1 cellular context compared by ENCODE assay signal in genomic region chr11:118175031-118175531, GRCh38.
TF ChIP-seq lines count a peak whose summit lies in the region.

No MANE protein-coding gene starts in this region.

TF ChIP-seq in HepG2, 621 proteins besides CTCF, POLR2A, EP300 and RAD21 (continued from another document and continues in another):
- peak; percentile 82 for TF ChIP-seq FOSL2 (CRISPR knock-in tag; IDR thresholded peaks at IDR 0.05)
- TF ChIP-seq SRSF1 (optimal IDR thresholded peaks at IDR 0.05; ENCODE audit: low read depth, low read length): no peak
- TF ChIP-seq CBX2 (IDR thresholded peaks at IDR 0.05; ENCODE audit: low read depth, low read length): no peak
- TF ChIP-seq CBX2 (CRISPR knock-in tag; IDR thresholded peaks at IDR 0.05; ENCODE audit: low read depth): no peak
- TF ChIP-seq HCFC1 (IDR thresholded peaks at IDR 0.05; ENCODE audit: low read depth, low read length): no peak
- no peak for TF ChIP-seq REXO4 (CRISPR knock-in tag; IDR thresholded peaks at IDR 0.05; ENCODE audit: borderline replicate concordance)
- no peak for TF ChIP-seq SP1 (IDR thresholded peaks at IDR 0.05)
- no peak for TF ChIP-seq SP1 (CRISPR knock-in tag; IDR thresholded peaks at IDR 0.05)
- TF ChIP-seq CREM (IDR thresholded peaks at IDR 0.05): 0 out of 2 replicates have a peak, but pooled peaks have one; percentile 24
- no peak for TF ChIP-seq CREM (CRISPR knock-in tag; IDR thresholded peaks at IDR 0.05)
- TF ChIP-seq ZMYM3 (CRISPR knock-in tag; IDR thresholded peaks at IDR 0.05): no peak
- TF ChIP-seq, protein P1, sequence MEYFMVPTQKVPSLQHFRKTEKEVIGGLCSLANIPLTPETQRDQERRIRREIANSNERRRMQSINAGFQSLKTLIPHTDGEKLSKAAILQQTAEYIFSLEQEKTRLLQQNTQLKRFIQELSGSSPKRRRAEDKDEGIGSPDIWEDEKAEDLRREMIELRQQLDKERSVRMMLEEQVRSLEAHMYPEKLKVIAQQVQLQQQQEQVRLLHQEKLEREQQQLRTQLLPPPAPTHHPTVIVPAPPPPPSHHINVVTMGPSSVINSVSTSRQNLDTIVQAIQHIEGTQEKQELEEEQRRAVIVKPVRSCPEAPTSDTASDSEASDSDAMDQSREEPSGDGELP (IDR thresholded peaks at IDR 0.05; ENCODE audit: borderline replicate concordance, low read depth): peak; percentile 13; the same call in 1 of the 2 replicates
- no peak for TF ChIP-seq KDM1A (CRISPR knock-in tag; IDR thresholded peaks at IDR 0.05)
- peak; percentile 26; the same call in 1 of the 2 replicates for TF ChIP-seq HDAC2 (CRISPR knock-in tag; IDR thresholded peaks at IDR 0.05)
- TF ChIP-seq TEAD3 (CRISPR knock-in tag; optimal IDR thresholded peaks at IDR 0.05; ENCODE audit: borderline replicate concordance): peak; percentile 54
- TF ChIP-seq TOE1 (CRISPR knock-in tag; IDR thresholded peaks at IDR 0.05): no peak
- no peak for TF ChIP-seq TFDP2 (CRISPR knock-in tag; IDR thresholded peaks at IDR 0.05)
- TF ChIP-seq KAT7 (CRISPR knock-in tag; IDR thresholded peaks at IDR 0.05; ENCODE audit: borderline replicate concordance): no peak
- TF ChIP-seq TRIM24 (CRISPR knock-in tag; IDR thresholded peaks at IDR 0.05): no peak
- no peak for TF ChIP-seq CCAR2 (optimal IDR thresholded peaks at IDR 0.05; ENCODE audit: low read depth, low read length)
- TF ChIP-seq NFE2 (CRISPR knock-in tag; IDR thresholded peaks at IDR 0.05): no peak
- TF ChIP-seq, protein P2, sequence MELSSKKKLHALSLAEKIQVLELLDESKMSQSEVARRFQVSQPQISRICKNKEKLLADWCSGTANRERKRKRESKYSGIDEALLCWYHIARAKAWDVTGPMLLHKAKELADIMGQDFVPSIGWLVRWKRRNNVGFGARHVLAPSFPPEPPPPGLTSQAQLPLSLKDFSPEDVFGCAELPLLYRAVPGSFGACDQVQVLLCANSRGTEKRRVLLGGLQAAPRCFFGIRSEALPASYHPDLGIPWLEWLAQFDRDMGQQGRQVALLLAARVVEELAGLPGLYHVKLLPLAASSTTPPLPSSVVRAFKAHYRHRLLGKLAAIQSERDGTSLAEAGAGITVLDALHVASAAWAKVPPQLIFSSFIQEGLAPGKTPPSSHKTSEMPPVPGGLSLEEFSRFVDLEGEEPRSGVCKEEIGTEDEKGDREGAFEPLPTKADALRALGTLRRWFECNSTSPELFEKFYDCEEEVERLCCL (CRISPR knock-in tag; IDR thresholded peaks at IDR 0.05; ENCODE audit: borderline replicate concordance): no peak
- TF ChIP-seq HOMEZ (CRISPR knock-in tag; IDR thresholded peaks at IDR 0.05; ENCODE audit: low read depth): 0 out of 2 replicates have a peak, but pooled peaks have one; percentile 27
- TF ChIP-seq FOXA3 (CRISPR knock-in tag; IDR thresholded peaks at IDR 0.05): 0 out of 2 replicates have a peak, but pooled peaks have one; percentile 16
- TF ChIP-seq CHD4 (IDR thresholded peaks at IDR 0.05; ENCODE audit: borderline replicate concordance, low read length): no peak
- no peak for TF ChIP-seq ELF4 (CRISPR knock-in tag; IDR thresholded peaks at IDR 0.05; ENCODE audit: borderline replicate concordance)
- TF ChIP-seq GMEB2 (CRISPR knock-in tag; IDR thresholded peaks at IDR 0.05; ENCODE audit: low read depth): no peak
- no peak for TF ChIP-seq PAX8 (CRISPR knock-in tag; IDR thresholded peaks at IDR 0.05; ENCODE audit: borderline replicate concordance)
- TF ChIP-seq FOSL1 (CRISPR knock-in tag; IDR thresholded peaks at IDR 0.05; ENCODE audit: borderline replicate concordance): 0 out of 2 replicates have a peak, but pooled peaks have one; percentile 24
- TF ChIP-seq ATAD3A (CRISPR knock-in tag; IDR thresholded peaks at IDR 0.05): no peak
- no peak for TF ChIP-seq SALL1 (CRISPR knock-in tag; IDR thresholded peaks at IDR 0.05)
- TF ChIP-seq ZNF616 (CRISPR knock-in tag; IDR thresholded peaks at IDR 0.05; ENCODE audit: low read depth): no peak
- TF ChIP-seq EZH2 (conservative IDR thresholded peaks at IDR 0.05; ENCODE audit: low read depth, low read length): no peak
- TF ChIP-seq, protein P3, sequence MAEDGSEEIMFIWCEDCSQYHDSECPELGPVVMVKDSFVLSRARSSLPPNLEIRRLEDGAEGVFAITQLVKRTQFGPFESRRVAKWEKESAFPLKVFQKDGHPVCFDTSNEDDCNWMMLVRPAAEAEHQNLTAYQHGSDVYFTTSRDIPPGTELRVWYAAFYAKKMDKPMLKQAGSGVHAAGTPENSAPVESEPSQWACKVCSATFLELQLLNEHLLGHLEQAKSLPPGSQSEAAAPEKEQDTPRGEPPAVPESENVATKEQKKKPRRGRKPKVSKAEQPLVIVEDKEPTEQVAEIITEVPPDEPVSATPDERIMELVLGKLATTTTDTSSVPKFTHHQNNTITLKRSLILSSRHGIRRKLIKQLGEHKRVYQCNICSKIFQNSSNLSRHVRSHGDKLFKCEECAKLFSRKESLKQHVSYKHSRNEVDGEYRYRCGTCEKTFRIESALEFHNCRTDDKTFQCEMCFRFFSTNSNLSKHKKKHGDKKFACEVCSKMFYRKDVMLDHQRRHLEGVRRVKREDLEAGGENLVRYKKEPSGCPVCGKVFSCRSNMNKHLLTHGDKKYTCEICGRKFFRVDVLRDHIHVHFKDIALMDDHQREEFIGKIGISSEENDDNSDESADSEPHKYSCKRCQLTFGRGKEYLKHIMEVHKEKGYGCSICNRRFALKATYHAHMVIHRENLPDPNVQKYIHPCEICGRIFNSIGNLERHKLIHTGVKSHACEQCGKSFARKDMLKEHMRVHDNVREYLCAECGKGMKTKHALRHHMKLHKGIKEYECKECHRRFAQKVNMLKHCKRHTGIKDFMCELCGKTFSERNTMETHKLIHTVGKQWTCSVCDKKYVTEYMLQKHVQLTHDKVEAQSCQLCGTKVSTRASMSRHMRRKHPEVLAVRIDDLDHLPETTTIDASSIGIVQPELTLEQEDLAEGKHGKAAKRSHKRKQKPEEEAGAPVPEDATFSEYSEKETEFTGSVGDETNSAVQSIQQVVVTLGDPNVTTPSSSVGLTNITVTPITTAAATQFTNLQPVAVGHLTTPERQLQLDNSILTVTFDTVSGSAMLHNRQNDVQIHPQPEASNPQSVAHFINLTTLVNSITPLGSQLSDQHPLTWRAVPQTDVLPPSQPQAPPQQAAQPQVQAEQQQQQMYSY (CRISPR knock-in tag; IDR thresholded peaks at IDR 0.05): no peak
- TF ChIP-seq SOX6 (IDR thresholded peaks at IDR 0.05): no peak
- TF ChIP-seq SOX6 (CRISPR knock-in tag; IDR thresholded peaks at IDR 0.05): no peak
- TF ChIP-seq ATF1 (CRISPR knock-in tag; IDR thresholded peaks at IDR 0.05): 0 out of 2 replicates have a peak, but pooled peaks have one; percentile 21
- 0 out of 2 replicates have a peak, but pooled peaks have one; percentile 7 for TF ChIP-seq TGIF2 (CRISPR knock-in tag; IDR thresholded peaks at IDR 0.05)
- TF ChIP-seq POLR2G (IDR thresholded peaks at IDR 0.05; ENCODE audit: low read depth, low read length): no peak
- no peak for TF ChIP-seq ONECUT2 (CRISPR knock-in tag; IDR thresholded peaks at IDR 0.05)
- TF ChIP-seq FUBP1 (CRISPR knock-in tag; IDR thresholded peaks at IDR 0.05; ENCODE audit: borderline replicate concordance): no peak
- TF ChIP-seq SAP130 (CRISPR knock-in tag; IDR thresholded peaks at IDR 0.05; ENCODE audit: low read depth): peak; percentile 38; the same call in 1 of the 2 replicates
- TF ChIP-seq ZNF335 (CRISPR knock-in tag; IDR thresholded peaks at IDR 0.05): no peak
- TF ChIP-seq BORCS8-MEF2B (CRISPR knock-in tag; IDR thresholded peaks at IDR 0.05): no peak
- 0 out of 2 replicates have a peak, but pooled peaks have one; percentile 30 for TF ChIP-seq RXRB (CRISPR knock-in tag; IDR thresholded peaks at IDR 0.05; ENCODE audit: borderline replicate concordance)
- peak; percentile 47; the same call in 1 of the 2 replicates for TF ChIP-seq ARID5B (CRISPR knock-in tag; IDR thresholded peaks at IDR 0.05)
- TF ChIP-seq SOX5 (CRISPR knock-in tag; IDR thresholded peaks at IDR 0.05; ENCODE audit: borderline replicate concordance): no peak; the same call in 1 of the 2 replicates
- TF ChIP-seq ZNF605 (CRISPR knock-in tag; IDR thresholded peaks at IDR 0.05): no peak
